1 cellular context compared by ENCODE assay signal in the genomic region with DNA sequence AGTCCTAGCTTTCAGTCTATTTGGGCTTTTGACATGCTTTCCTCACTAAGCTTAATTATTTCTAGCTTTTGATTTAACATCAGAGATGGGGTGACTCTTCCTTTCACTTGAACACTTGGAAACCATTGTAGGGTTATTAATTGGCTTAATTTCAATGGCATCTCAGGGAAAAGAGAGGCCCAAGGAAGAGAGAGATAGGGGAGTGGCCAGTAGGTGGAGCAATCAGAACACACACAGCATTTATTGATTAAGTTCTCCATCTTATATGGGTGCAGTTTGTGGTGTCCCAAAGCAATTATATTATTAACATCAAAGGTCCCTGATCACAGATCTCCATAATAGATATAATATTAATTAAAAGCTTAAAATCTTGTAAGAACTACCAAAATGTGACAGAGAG.
TF ChIP-seq lines count a peak whose summit lies in the region.

No MANE protein-coding gene starts in this region.

TF ChIP-seq in GM23338, 12 proteins besides CTCF, POLR2A, EP300 and RAD21:
- TF ChIP-seq, protein P1, sequence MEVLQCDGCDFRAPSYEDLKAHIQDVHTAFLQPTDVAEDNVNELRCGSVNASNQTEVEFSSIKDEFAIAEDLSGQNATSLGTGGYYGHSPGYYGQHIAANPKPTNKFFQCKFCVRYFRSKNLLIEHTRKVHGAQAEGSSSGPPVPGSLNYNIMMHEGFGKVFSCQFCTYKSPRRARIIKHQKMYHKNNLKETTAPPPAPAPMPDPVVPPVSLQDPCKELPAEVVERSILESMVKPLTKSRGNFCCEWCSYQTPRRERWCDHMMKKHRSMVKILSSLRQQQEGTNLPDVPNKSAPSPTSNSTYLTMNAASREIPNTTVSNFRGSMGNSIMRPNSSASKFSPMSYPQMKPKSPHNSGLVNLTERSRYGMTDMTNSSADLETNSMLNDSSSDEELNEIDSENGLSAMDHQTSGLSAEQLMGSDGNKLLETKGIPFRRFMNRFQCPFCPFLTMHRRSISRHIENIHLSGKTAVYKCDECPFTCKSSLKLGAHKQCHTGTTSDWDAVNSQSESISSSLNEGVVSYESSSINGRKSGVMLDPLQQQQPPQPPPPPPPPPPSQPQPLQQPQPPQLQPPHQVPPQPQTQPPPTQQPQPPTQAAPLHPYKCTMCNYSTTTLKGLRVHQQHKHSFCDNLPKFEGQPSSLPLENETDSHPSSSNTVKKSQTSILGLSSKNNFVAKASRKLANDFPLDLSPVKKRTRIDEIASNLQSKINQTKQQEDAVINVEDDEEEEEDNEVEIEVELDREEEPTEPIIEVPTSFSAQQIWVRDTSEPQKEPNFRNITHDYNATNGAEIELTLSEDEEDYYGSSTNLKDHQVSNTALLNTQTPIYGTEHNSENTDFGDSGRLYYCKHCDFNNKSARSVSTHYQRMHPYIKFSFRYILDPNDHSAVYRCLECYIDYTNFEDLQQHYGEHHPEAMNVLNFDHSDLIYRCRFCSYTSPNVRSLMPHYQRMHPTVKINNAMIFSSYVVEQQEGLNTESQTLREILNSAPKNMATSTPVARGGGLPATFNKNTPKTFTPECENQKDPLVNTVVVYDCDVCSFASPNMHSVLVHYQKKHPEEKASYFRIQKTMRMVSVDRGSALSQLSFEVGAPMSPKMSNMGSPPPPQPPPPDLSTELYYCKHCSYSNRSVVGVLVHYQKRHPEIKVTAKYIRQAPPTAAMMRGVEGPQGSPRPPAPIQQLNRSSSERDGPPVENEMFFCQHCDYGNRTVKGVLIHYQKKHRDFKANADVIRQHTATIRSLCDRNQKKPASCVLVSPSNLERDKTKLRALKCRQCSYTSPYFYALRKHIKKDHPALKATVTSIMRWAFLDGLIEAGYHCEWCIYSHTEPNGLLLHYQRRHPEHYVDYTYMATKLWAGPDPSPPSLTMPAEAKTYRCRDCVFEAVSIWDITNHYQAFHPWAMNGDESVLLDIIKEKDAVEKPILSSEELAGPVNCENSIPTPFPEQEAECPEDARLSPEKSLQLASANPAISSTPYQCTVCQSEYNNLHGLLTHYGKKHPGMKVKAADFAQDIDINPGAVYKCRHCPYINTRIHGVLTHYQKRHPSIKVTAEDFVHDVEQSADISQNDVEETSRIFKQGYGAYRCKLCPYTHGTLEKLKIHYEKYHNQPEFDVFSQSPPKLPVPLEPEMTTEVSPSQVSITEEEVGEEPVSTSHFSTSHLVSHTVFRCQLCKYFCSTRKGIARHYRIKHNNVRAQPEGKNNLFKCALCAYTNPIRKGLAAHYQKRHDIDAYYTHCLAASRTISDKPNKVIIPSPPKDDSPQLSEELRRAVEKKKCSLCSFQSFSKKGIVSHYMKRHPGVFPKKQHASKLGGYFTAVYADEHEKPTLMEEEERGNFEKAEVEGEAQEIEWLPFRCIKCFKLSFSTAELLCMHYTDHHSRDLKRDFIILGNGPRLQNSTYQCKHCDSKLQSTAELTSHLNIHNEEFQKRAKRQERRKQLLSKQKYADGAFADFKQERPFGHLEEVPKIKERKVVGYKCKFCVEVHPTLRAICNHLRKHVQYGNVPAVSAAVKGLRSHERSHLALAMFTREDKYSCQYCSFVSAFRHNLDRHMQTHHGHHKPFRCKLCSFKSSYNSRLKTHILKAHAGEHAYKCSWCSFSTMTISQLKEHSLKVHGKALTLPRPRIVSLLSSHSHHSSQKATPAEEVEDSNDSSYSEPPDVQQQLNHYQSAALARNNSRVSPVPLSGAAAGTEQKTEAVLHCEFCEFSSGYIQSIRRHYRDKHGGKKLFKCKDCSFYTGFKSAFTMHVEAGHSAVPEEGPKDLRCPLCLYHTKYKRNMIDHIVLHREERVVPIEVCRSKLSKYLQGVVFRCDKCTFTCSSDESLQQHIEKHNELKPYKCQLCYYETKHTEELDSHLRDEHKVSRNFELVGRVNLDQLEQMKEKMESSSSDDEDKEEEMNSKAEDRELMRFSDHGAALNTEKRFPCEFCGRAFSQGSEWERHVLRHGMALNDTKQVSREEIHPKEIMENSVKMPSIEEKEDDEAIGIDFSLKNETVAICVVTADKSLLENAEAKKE (CRISPR knock-in tag; IDR thresholded peaks at IDR 0.05) = no peak
- TF ChIP-seq POLR2AphosphoS5 (IDR thresholded peaks at IDR 0.05; ENCODE audit: low read depth) = no peak
- TF ChIP-seq ZNF114 (CRISPR knock-in tag; IDR thresholded peaks at IDR 0.05) = no peak
- no peak for TF ChIP-seq NANOG (IDR thresholded peaks at IDR 0.05; ENCODE audit: borderline replicate concordance)
- TF ChIP-seq EZH2phosphoT487 (IDR thresholded peaks at IDR 0.05; ENCODE audit: unreplicated experiment) = no peak
- TF ChIP-seq, protein P2, sequence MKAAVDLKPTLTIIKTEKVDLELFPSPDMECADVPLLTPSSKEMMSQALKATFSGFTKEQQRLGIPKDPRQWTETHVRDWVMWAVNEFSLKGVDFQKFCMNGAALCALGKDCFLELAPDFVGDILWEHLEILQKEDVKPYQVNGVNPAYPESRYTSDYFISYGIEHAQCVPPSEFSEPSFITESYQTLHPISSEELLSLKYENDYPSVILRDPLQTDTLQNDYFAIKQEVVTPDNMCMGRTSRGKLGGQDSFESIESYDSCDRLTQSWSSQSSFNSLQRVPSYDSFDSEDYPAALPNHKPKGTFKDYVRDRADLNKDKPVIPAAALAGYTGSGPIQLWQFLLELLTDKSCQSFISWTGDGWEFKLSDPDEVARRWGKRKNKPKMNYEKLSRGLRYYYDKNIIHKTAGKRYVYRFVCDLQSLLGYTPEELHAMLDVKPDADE (IDR thresholded peaks at IDR 0.05) = no peak
- no peak for TF ChIP-seq STAT1 (IDR thresholded peaks at IDR 0.05; ENCODE audit: unreplicated experiment)
- TF ChIP-seq, protein P3, sequence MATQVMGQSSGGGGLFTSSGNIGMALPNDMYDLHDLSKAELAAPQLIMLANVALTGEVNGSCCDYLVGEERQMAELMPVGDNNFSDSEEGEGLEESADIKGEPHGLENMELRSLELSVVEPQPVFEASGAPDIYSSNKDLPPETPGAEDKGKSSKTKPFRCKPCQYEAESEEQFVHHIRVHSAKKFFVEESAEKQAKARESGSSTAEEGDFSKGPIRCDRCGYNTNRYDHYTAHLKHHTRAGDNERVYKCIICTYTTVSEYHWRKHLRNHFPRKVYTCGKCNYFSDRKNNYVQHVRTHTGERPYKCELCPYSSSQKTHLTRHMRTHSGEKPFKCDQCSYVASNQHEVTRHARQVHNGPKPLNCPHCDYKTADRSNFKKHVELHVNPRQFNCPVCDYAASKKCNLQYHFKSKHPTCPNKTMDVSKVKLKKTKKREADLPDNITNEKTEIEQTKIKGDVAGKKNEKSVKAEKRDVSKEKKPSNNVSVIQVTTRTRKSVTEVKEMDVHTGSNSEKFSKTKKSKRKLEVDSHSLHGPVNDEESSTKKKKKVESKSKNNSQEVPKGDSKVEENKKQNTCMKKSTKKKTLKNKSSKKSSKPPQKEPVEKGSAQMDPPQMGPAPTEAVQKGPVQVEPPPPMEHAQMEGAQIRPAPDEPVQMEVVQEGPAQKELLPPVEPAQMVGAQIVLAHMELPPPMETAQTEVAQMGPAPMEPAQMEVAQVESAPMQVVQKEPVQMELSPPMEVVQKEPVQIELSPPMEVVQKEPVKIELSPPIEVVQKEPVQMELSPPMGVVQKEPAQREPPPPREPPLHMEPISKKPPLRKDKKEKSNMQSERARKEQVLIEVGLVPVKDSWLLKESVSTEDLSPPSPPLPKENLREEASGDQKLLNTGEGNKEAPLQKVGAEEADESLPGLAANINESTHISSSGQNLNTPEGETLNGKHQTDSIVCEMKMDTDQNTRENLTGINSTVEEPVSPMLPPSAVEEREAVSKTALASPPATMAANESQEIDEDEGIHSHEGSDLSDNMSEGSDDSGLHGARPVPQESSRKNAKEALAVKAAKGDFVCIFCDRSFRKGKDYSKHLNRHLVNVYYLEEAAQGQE (IDR thresholded peaks at IDR 0.05; ENCODE audit: unreplicated experiment) = no peak
- no peak for TF ChIP-seq JUNB (IDR thresholded peaks at IDR 0.05; ENCODE audit: unreplicated experiment)
- TF ChIP-seq ZNF331 (CRISPR knock-in tag; IDR thresholded peaks at IDR 0.05; ENCODE audit: low read depth) = no peak
- TF ChIP-seq CREB1 (CRISPR knock-in tag; IDR thresholded peaks at IDR 0.05; ENCODE audit: low read depth) = no peak
- no peak for TF ChIP-seq EZH2 (IDR thresholded peaks at IDR 0.05; ENCODE audit: low read depth, unreplicated experiment)
